In genomic region chr1:98557808-98558390, GRCh38 we compare ENCODE assay signal across 24 cellular contexts.
DNase-seq lines count a peak whose midpoint lies in the region; ATAC-seq and TF ChIP-seq lines count a peak whose summit lies in the region.
"Had no signal": no experiment of that assay in that cellular context is flagged by ENCODE, and none has a peak within 500 bp of the region (broad histone marks: within the 10 kb centered on the region; RNA-seq: fewer than 3 reads in every experiment).

No MANE protein-coding gene starts in this region.

- H3K4me1 ChIP-seq in GM23338 (ENCODE audit: insufficient read depth) (no peaks in the 10 kb centered on the region), PC-9 (replicated peaks; ENCODE audit: insufficient read depth) (no peaks in the 10 kb centered on the region), neural progenitor cell (peaks cover 26% of the 10 kb centered on the region), thyroid gland (no peaks in the 10 kb centered on the region), prostate gland (replicated peaks) (no peaks in the 10 kb centered on the region)
- H3K4me1 ChIP-seq: Peyer's patch, sigmoid colon, upper lobe of left lung had no signal

- peaks cover 10% of the 10 kb centered on the region for H3K36me3 Mint-ChIP-seq in GM23338 (ENCODE audit: low read depth)
- no peaks in the 10 kb centered on the region for H3K36me3 Mint-ChIP-seq in neural progenitor cell
- H3K36me3 Mint-ChIP-seq: activated CD8-positive, alpha-beta memory T cell treated with anti-CD3 and anti-CD28 coated beads, Interleukin-2, amount 10 ng/mL, durations not matched to agents 7 days and 5 days; CD8-positive, alpha-beta memory T cell had no signal

- H3K9ac ChIP-seq in neural progenitor cell: no peak overlapping the region
- H3K9ac ChIP-seq: SK-N-SH had no signal

- TF ChIP-seq CTCF in GM23338 (conservative IDR thresholded peaks at IDR 0.05; ENCODE audit: low read depth in 2 of 2) (no peak), PC-9 (conservative IDR thresholded peaks at IDR 0.05) (no peak), neural progenitor cell (IDR thresholded peaks at IDR 0.05) (no peak), thyroid gland (IDR thresholded peaks at IDR 0.05) (no peak), prostate gland (IDR thresholded peaks at IDR 0.05) (no peak)

- TF ChIP-seq POLR2A in thyroid gland (IDR thresholded peaks at IDR 0.05): no peak
- TF ChIP-seq POLR2A in prostate gland (IDR thresholded peaks at IDR 0.05): no peak

- H3K4me3 Mint-ChIP-seq in GM23338: no peak overlapping the region
- H3K4me3 Mint-ChIP-seq in neural progenitor cell: no peak overlapping the region
- H3K4me3 Mint-ChIP-seq: activated CD8-positive, alpha-beta memory T cell treated with anti-CD3 and anti-CD28 coated beads, Interleukin-2, amount 10 ng/mL, durations not matched to agents 7 days and 5 days; CD8-positive, alpha-beta memory T cell; central memory CD8-positive, alpha-beta T cell; neural crest cell had no signal

- H3K27ac ChIP-seq in GM23338 (ENCODE audit: low read depth) (no peak overlapping the region), PC-9 (no peak overlapping the region), neural progenitor cell (peak overlapping the region; percentile 97), thyroid gland (no peak overlapping the region), prostate gland (no peak overlapping the region)
- H3K27ac ChIP-seq: Peyer's patch, sigmoid colon, upper lobe of left lung had no signal

- H3K4me3 ChIP-seq in GM23338: no peak overlapping the region
- H3K4me3 ChIP-seq in PC-9: no peak overlapping the region
- peak overlapping the region; percentile 22 for H3K4me3 ChIP-seq in neural progenitor cell
- no peak overlapping the region for H3K4me3 ChIP-seq in thyroid gland (replicated peaks in 1 of 3)
- H3K4me3 ChIP-seq in prostate gland: no peak overlapping the region
- H3K4me3 ChIP-seq: Peyer's patch, sigmoid colon, upper lobe of left lung had no signal

- H3K27me3 ChIP-seq in GM23338 (ENCODE audit: insufficient read depth): no peaks in the 10 kb centered on the region
- no peaks in the 10 kb centered on the region for H3K27me3 ChIP-seq in PC-9 (ENCODE audit: insufficient read depth, low read depth)
- H3K27me3 ChIP-seq in neural progenitor cell: no peaks in the 10 kb centered on the region
- no peaks in the 10 kb centered on the region for H3K27me3 ChIP-seq in thyroid gland
- no peaks in the 10 kb centered on the region for H3K27me3 ChIP-seq in prostate gland (replicated peaks; ENCODE audit: insufficient read depth)
- H3K27me3 ChIP-seq: Peyer's patch, sigmoid colon, upper lobe of left lung had no signal

- H3K36me3 ChIP-seq in GM23338 (ENCODE audit: insufficient read depth): no peaks in the 10 kb centered on the region
- H3K36me3 ChIP-seq in PC-9 (ENCODE audit: low read depth): no peaks in the 10 kb centered on the region
- no peaks in the 10 kb centered on the region for H3K36me3 ChIP-seq in neural progenitor cell
- no peaks in the 10 kb centered on the region for H3K36me3 ChIP-seq in thyroid gland
- H3K36me3 ChIP-seq in prostate gland: no peaks in the 10 kb centered on the region
- H3K36me3 ChIP-seq: Peyer's patch, sigmoid colon, upper lobe of left lung had no signal

- no peak overlapping the region for H3K27ac Mint-ChIP-seq in GM23338
- peak overlapping the region; percentile 27 for H3K27ac Mint-ChIP-seq in neural progenitor cell
- H3K27ac Mint-ChIP-seq: activated CD8-positive, alpha-beta memory T cell treated with anti-CD3 and anti-CD28 coated beads, Interleukin-2, amount 10 ng/mL, durations not matched to agents 7 days and 5 days; CD8-positive, alpha-beta memory T cell had no signal

- H3K9me2 ChIP-seq in GM23338 (ENCODE audit: insufficient read depth): no peaks in the 10 kb centered on the region
- H3K9me2 ChIP-seq in PC-9 (ENCODE audit: insufficient read depth): no peaks in the 10 kb centered on the region

- 53 to 59% methylated on average over 5 of the region's 5 CpGs for WGBS in thyroid gland, 2 donors
- WGBS in prostate gland: 68% methylated on average over 5 of the region's 5 CpGs

- H4K20me1 ChIP-seq in GM23338 (replicated peaks; ENCODE audit: insufficient read depth) (no peaks in the 10 kb centered on the region), PC-9 (ENCODE audit: insufficient read depth) (no peaks in the 10 kb centered on the region), neural progenitor cell (ENCODE audit: low read depth) (no peaks in the 10 kb centered on the region)

- no peaks in the 10 kb centered on the region for H3K79me2 ChIP-seq in GM23338 (replicated peaks; ENCODE audit: insufficient read depth)
- H3K79me2 ChIP-seq in PC-9 (ENCODE audit: low read depth): no peaks in the 10 kb centered on the region
- no peaks in the 10 kb centered on the region for H3K79me2 ChIP-seq in neural progenitor cell (ENCODE audit: low read depth)

- H3K4me1 Mint-ChIP-seq in GM23338: peaks cover 5% of the 10 kb centered on the region
- peaks cover 15% of the 10 kb centered on the region for H3K4me1 Mint-ChIP-seq in neural progenitor cell
- H3K4me1 Mint-ChIP-seq: activated CD8-positive, alpha-beta memory T cell treated with anti-CD3 and anti-CD28 coated beads, Interleukin-2, amount 10 ng/mL, durations not matched to agents 7 days and 5 days; CD8-positive, alpha-beta memory T cell; central memory CD8-positive, alpha-beta T cell had no signal

- DNase-seq in GM23338 (ENCODE audit: low spot score): peak; percentile 12
- no peak for DNase-seq in PC-9
- DNase-seq in fibroblast of peridontal ligament (ENCODE audit: extremely low read depth): peak; percentile 1
- peak; percentile 80 for DNase-seq in neural progenitor cell (ENCODE audit: low spot score)
- no peak for DNase-seq in thyroid gland
- no peak for DNase-seq in prostate gland (ENCODE audit: low spot score)
- DNase-seq: activated CD4-positive, alpha-beta T cell treated with anti-CD3 and anti-CD28 coated beads for 1 hour; activated CD8-positive, alpha-beta memory T cell treated with anti-CD3 and anti-CD28 coated beads, Interleukin-2, amount 10 ng/mL, durations not matched to agents 7 days and 5 days; CD8-positive, alpha-beta memory T cell; DND-41; effector memory CD4-positive, alpha-beta T cell; GOT3; NCI-H1048; Peyer's patch; sigmoid colon; SK-N-SH; stimulated activated CD4-positive, alpha-beta T cell treated with anti-CD3 and anti-CD28 coated beads, Interleukin-1b, Interleukin-23, amount 100 ng/mL, for 48 hours; stimulated activated naive CD8-positive, alpha-beta T cell treated with anti-CD3 and anti-CD28 coated beads, Interleukin-15, Interleukin-2, amounts not matched to agents 100 U/mL and 50 U/mL, for 24 hours; T1000; upper lobe of left lung had no signal

- CTCF ChIA-PET in PC-9 (lab: Charles Lee): no interaction called here

- POLR2A ChIA-PET in PC-9 (lab: Charles Lee; ENCODE audit: unreplicated experiment): no interaction called here

- H3K27me3 Mint-ChIP-seq in GM23338 (ENCODE audit: insufficient read depth, low read depth, poor library complexity) (no peaks in the 10 kb centered on the region), neural progenitor cell (ENCODE audit: insufficient read depth, low read depth) (no peaks in the 10 kb centered on the region)
- H3K27me3 Mint-ChIP-seq: activated CD8-positive, alpha-beta memory T cell treated with anti-CD3 and anti-CD28 coated beads, Interleukin-2, amount 10 ng/mL, durations not matched to agents 7 days and 5 days; central memory CD8-positive, alpha-beta T cell had no signal

- intact Hi-C loops in PC-9 (cut with micrococcal nuclease; ENCODE audit: unreplicated experiment): no loop called here
- intact Hi-C loops in thyroid gland (cut with DNase I): no loop called here
- intact Hi-C loops in prostate gland (cut with DNase I): no loop called here

- H3K9me3 ChIP-seq in PC-9 (ENCODE audit: insufficient read depth, low read depth) (peaks cover 7% of the 10 kb centered on the region), neural progenitor cell (ENCODE audit: low read depth) (peaks cover 3% of the 10 kb centered on the region), thyroid gland (no peaks in the 10 kb centered on the region), prostate gland (no peaks in the 10 kb centered on the region)
- H3K9me3 ChIP-seq: Peyer's patch, sigmoid colon, SK-N-SH, upper lobe of left lung had no signal

- H2AFZ ChIP-seq in GM23338 (no peak overlapping the region), PC-9 (0 out of 2 replicates have a peak overlapping the region, but pooled peaks have one; percentile 52), neural progenitor cell (replicated peaks) (no peak overlapping the region)

- H3K4me2 ChIP-seq in GM23338: no peak overlapping the region
- H3K4me2 ChIP-seq in PC-9: no peak overlapping the region
- peak overlapping the region; percentile 42 for H3K4me2 ChIP-seq in neural progenitor cell
- H3K4me2 ChIP-seq: SK-N-SH had no signal

- no peaks in the 10 kb centered on the region for H3F3A ChIP-seq in GM23338 (replicated peaks; ENCODE audit: low read depth)
- no peaks in the 10 kb centered on the region for H3F3A ChIP-seq in PC-9 (ENCODE audit: insufficient read depth, low read depth)
- peaks cover 21% of the 10 kb centered on the region for H3F3A ChIP-seq in neural progenitor cell (ENCODE audit: low read depth)

- ATAC-seq in GM23338 (peak; percentile 78), HG02610 (IDR thresholded peaks at IDR 0.05; ENCODE audit: unreplicated experiment) (no peak), HG02642 (IDR thresholded peaks at IDR 0.05; ENCODE audit: poor library complexity, unreplicated experiment) (no peak)
- ATAC-seq: activated CD8-positive, alpha-beta memory T cell treated with anti-CD3 and anti-CD28 coated beads, Interleukin-2, amount 10 ng/mL, durations not matched to agents 7 days and 5 days; stimulated activated naive CD8-positive, alpha-beta T cell treated with anti-CD3 and anti-CD28 coated beads, Interleukin-15, Interleukin-2, amounts not matched to agents 100 U/mL and 50 U/mL, for 24 hours had no signal

- H3K9me3 Mint-ChIP-seq in GM23338 (peaks cover 17% of the 10 kb centered on the region), neural progenitor cell (peaks cover 9% of the 10 kb centered on the region)
- H3K9me3 Mint-ChIP-seq: central memory CD8-positive, alpha-beta T cell had no signal

- no TSS peak for BruUV-seq in PC-9 (replicated peaks; lab: Mats Ljungman, UMichigan)

TF ChIP-seq in GM23338, 12 proteins besides CTCF, POLR2A, EP300 and RAD21 (continues in another document):
- no peak for TF ChIP-seq CREB1 (CRISPR knock-in tag; IDR thresholded peaks at IDR 0.05; ENCODE audit: low read depth)
- no peak for TF ChIP-seq STAT1 (IDR thresholded peaks at IDR 0.05; ENCODE audit: unreplicated experiment)
- no peak for TF ChIP-seq POLR2AphosphoS5 (IDR thresholded peaks at IDR 0.05; ENCODE audit: low read depth)
- no peak for TF ChIP-seq EZH2 (IDR thresholded peaks at IDR 0.05; ENCODE audit: low read depth, unreplicated experiment)

Comparison
In these comparisons a context has a peak if more than half of its experiments do, and no peak if none do; other contexts are left out.
1. DNase-seq: peak in GM23338 (single experiment), fibroblast of peridontal ligament (single experiment) and neural progenitor cell (single experiment); none in PC-9 (0 of 2), thyroid gland (0 of 2) and prostate gland (single experiment).